ENCODE assay signal across 8 cellular contexts in genomic region chr4:77156533-77156911, GRCh38. TPM values are rescaled to one million over a fixed set of nuclear protein-coding genes. Genes with fewer than 3 reads are reported as not detected.
DNase-seq lines count a peak whose midpoint lies in the region; ATAC-seq and TF ChIP-seq lines count a peak whose summit lies in the region.

No MANE protein-coding gene starts in this region.

- peaks cover 3 to 8% of the 10 kb centered on the region in 2 donors for H3K36me3 Mint-ChIP-seq in activated T-cell treated with anti-CD3 and anti-CD28 coated beads, Interleukin-2, amount 50 U/mL, for 72 hours (ENCODE audit: insufficient read depth in 2 of 2)

- H3K79me1 ChIP-seq in IMR-90 (ENCODE audit: low read depth in 1 of 2, low read length in 2 of 2): peaks cover 8 to 16% of the 10 kb centered on the region in 2 experiments; a peak in 3 of 4 replicates

- H2BK20ac ChIP-seq in IMR-90 (ENCODE audit: low read depth, low read length): no peak overlapping the region

- H3K36me3 ChIP-seq in IMR-90 (ENCODE audit: control insufficient read depth, insufficient read depth, low read length) (peaks cover 4% of the 10 kb centered on the region; the same call in 1 of the 2 replicates), OCI-LY7 (ENCODE audit: insufficient read depth, low read length) (peaks cover 35% of the 10 kb centered on the region), esophagus muscularis mucosa (peaks cover 0 to 22% (median 8%) of the 10 kb centered on the region in 4 donors), muscle layer of duodenum (ENCODE audit: control insufficient read depth in 1 of 2, insufficient read depth in 2 of 2, low read length in 2 of 2) (peaks cover 3 to 8% of the 10 kb centered on the region in 2 donors)

- ATAC-seq in GM21529 (IDR thresholded peaks at IDR 0.05; ENCODE audit: unreplicated experiment) (peak; percentile 82), IMR-90 (ENCODE audit: low read depth) (peak; percentile 86)
- peak; percentile 93 to 96 for ATAC-seq in activated T-cell treated with anti-CD3 and anti-CD28 coated beads, Interleukin-2, amount 50 U/mL, for 72 hours (replicated peaks in 1 of 2)

- intact Hi-C loops in IMR-90 (cut with micrococcal nuclease) (loop anchor here (1.0 to 5.0 kb wide), 4 partner anchors 82 to 403 kb away; partner anchors contain the start of gene CCNI), OCI-LY7 (cut with micrococcal nuclease; ENCODE audit: unreplicated experiment) (loop anchor here (1.0 to 10.0 kb wide), 3 partner anchors 80 to 1642 kb away; partner anchors contain the start of genes RCHY1 and THAP6), esophagus muscularis mucosa (cut with DNase I) (loop anchor here (5.0 kb wide), 2 partner anchors 64 to 79 kb away; partner anchors contain the start of gene CCNI)

- 0 out of 2 replicates have a peak overlapping the region, but pooled peaks have one; percentile 62 for H3K14ac ChIP-seq in IMR-90 (replicated peaks; ENCODE audit: low read depth, low read length)

- H3K9me1 ChIP-seq in IMR-90 (ENCODE audit: insufficient read depth, low read length): no peaks in the 10 kb centered on the region

- TF ChIP-seq EP300 in esophagus muscularis mucosa (IDR thresholded peaks at IDR 0.05): no peak

- H3K79me2 ChIP-seq in OCI-LY7 (ENCODE audit: insufficient read depth, low read depth, low read length): peaks cover 40% of the 10 kb centered on the region; the same call in 1 of the 2 replicates

- H3K27ac ChIP-seq in IMR-90 (ENCODE audit: insufficient read depth, low read length): peak overlapping the region; percentile 38
- H3K27ac ChIP-seq in OCI-LY7 (ENCODE audit: low read depth, low read length, poor library complexity, severe bottlenecking): peak overlapping the region; percentile 98
- peak overlapping the region; percentile 83 to 97 (median 95) for H3K27ac ChIP-seq in esophagus muscularis mucosa (replicated peaks in 1 of 4)
- H3K27ac ChIP-seq in muscle layer of duodenum (ENCODE audit: low read length): peak overlapping the region; percentile 89

- TF ChIP-seq CTCF in IMR-90 (conservative IDR thresholded peaks at IDR 0.05; ENCODE audit: low read depth, low read length) (no peak), OCI-LY7 (conservative IDR thresholded peaks at IDR 0.05; ENCODE audit: low read length) (no peak), esophagus muscularis mucosa (IDR thresholded peaks at IDR 0.05) (no peak)

- H4K20me1 ChIP-seq in IMR-90 (ENCODE audit: insufficient read depth, low read length) (peaks cover 7% of the 10 kb centered on the region), OCI-LY7 (ENCODE audit: insufficient read depth, low read length) (0 out of 2 replicates have a peak, but pooled peaks cover 5% of the 10 kb centered on the region)

- DNase-seq in DMS153 treated with DMSO at 0.1 percent for 48 hours (lab: John Stamatoyannopoulos, UW; ENCODE audit: unreplicated experiment): peak; percentile 98
- peak; percentile 99 for DNase-seq in IMR-90
- peak; percentile 100 for DNase-seq in OCI-LY7 (ENCODE audit: low spot score)
- DNase-seq in activated T-cell treated with anti-CD3 and anti-CD28 coated beads, Interleukin-2, amount 50 U/mL, for 72 hours: peak; percentile 91 to 95
- peak; percentile 99 for DNase-seq in esophagus muscularis mucosa (ENCODE audit: extremely low spot score)
- peak; percentile 90 to 98 for DNase-seq in stimulated activated CD8-positive, alpha-beta memory T cell treated with anti-CD3 and anti-CD28 coated beads, Interleukin-7, amount 100 ng/mL, for 4 hours (ENCODE audit: low read depth in 2 of 2)

- H2BK5ac ChIP-seq in IMR-90 (ENCODE audit: low read depth, low read length, poor library complexity, severe bottlenecking): peak overlapping the region; percentile 36

- H3K4me2 ChIP-seq in IMR-90 (ENCODE audit: low read depth, low read length) (peak overlapping the region; percentile 83), OCI-LY7 (ENCODE audit: low read length) (peak overlapping the region; percentile 97)

- H3K9me3 Mint-ChIP-seq in activated T-cell treated with anti-CD3 and anti-CD28 coated beads, Interleukin-2, amount 50 U/mL, for 72 hours: no peaks in the 10 kb centered on the region

- peak overlapping the region; percentile 26; the same call in 1 of the 2 replicates for H3K56ac ChIP-seq in IMR-90 (ENCODE audit: extremely low read depth, insufficient read depth, low read length)

- CTCF ChIA-PET in IMR-90 (lab: Yijun Ruan, JAX) (interaction anchor here (0.6 kb wide), 1 partner anchor 758 kb away, joined by 3 read pairs; no protein-coding TSS in a partner anchor), OCI-LY7 (lab: Charles Lee; ENCODE audit: unreplicated experiment) (interaction anchor here (1.9 kb wide), 1 partner anchor 61 kb away, joined by 6 read pairs; no protein-coding TSS in a partner anchor)

- peak overlapping the region; percentile 12 to 68; a peak in 1 of 4 replicates for H4K8ac ChIP-seq in IMR-90 (ENCODE audit: low read depth in 2 of 2, low read length in 2 of 2)

- H3K27ac Mint-ChIP-seq in activated T-cell treated with anti-CD3 and anti-CD28 coated beads, Interleukin-2, amount 50 U/mL, for 72 hours: peak overlapping the region; percentile 98

- 0 out of 2 replicates have a peak overlapping the region, but pooled peaks have one; percentile 9 for H4K5ac ChIP-seq in IMR-90 (ENCODE audit: low read depth, low read length)

- H3K27me3 Mint-ChIP-seq in activated T-cell treated with anti-CD3 and anti-CD28 coated beads, Interleukin-2, amount 50 U/mL, for 72 hours (ENCODE audit: low read depth): no peaks in the 10 kb centered on the region

- no peaks in the 10 kb centered on the region for H3K9me3 ChIP-seq in IMR-90 (ENCODE audit: control insufficient read depth, insufficient read depth, low read length)
- H3K9me3 ChIP-seq in OCI-LY7 (ENCODE audit: low read length): no peaks in the 10 kb centered on the region; the same call in 1 of the 2 replicates
- H3K9me3 ChIP-seq in esophagus muscularis mucosa: no peaks in the 10 kb centered on the region
- no peaks in the 10 kb centered on the region for H3K9me3 ChIP-seq in muscle layer of duodenum (ENCODE audit: control insufficient read depth in 1 of 2, low read length in 2 of 2)

- H3K4me3 Mint-ChIP-seq in activated T-cell treated with anti-CD3 and anti-CD28 coated beads, Interleukin-2, amount 50 U/mL, for 72 hours: peak overlapping the region; percentile 97 to 98

- H3K27me3 ChIP-seq in IMR-90 (ENCODE audit: control insufficient read depth, insufficient read depth, low read length): peaks cover 3% of the 10 kb centered on the region; the same call in 1 of the 2 replicates
- no peaks in the 10 kb centered on the region for H3K27me3 ChIP-seq in esophagus muscularis mucosa
- H3K27me3 ChIP-seq in muscle layer of duodenum (ENCODE audit: low read depth, low read length): no peaks in the 10 kb centered on the region

- peak overlapping the region; percentile 57; the same call in 1 of the 2 replicates for H4K91ac ChIP-seq in IMR-90 (ENCODE audit: insufficient read depth, low read depth, low read length)

- peak overlapping the region; percentile 99 for H2AFZ ChIP-seq in IMR-90 (replicated peaks; ENCODE audit: low read length, poor library complexity)
- peak overlapping the region; percentile 69 for H2AFZ ChIP-seq in OCI-LY7 (ENCODE audit: low read length)

- no peak overlapping the region for H3K23ac ChIP-seq in IMR-90 (ENCODE audit: low read depth, low read length)

- H3K4me1 ChIP-seq in IMR-90 (ENCODE audit: control insufficient read depth, insufficient read depth, low read length) (0 out of 2 replicates have a peak, but pooled peaks cover 2% of the 10 kb centered on the region), OCI-LY7 (ENCODE audit: insufficient read depth, low read length, poor library complexity, severe bottlenecking) (peaks cover 65% of the 10 kb centered on the region), esophagus muscularis mucosa (peaks cover 5 to 38% (median 29%) of the 10 kb centered on the region in 4 donors), muscle layer of duodenum (ENCODE audit: control insufficient read depth in 1 of 2, insufficient read depth in 2 of 2, low read length in 2 of 2) (peaks cover 0 to 21% of the 10 kb centered on the region in 2 donors)

- peak overlapping the region; percentile 51 for H2AK9ac ChIP-seq in IMR-90 (replicated peaks; ENCODE audit: low read depth, low read length, poor library complexity)

- in situ Hi-C loops in IMR-90 (cut with MboI; ENCODE audit: low sequenced_read_pairs): loop anchor here (25.0 kb wide), 1 partner anchor 394 kb away; no protein-coding TSS in a partner anchor

- H3K9ac ChIP-seq in IMR-90 (ENCODE audit: low read depth, low read length): peak overlapping the region; percentile 47

- WGBS in IMR-90 (ENCODE audit: extremely low coverage in 2 of 2, insufficient read length in 1 of 2), 2 experiments: no CpG with 5 or more reads among the region's 17 CpGs
- 1% methylated on average over 15 of the region's 17 CpGs for WGBS in esophagus muscularis mucosa

- peak overlapping the region; percentile 99 for H3K4me3 ChIP-seq in IMR-90 (ENCODE audit: insufficient read depth, low read depth, low read length)
- H3K4me3 ChIP-seq in OCI-LY7 (ENCODE audit: low read depth, low read length, poor library complexity, severe bottlenecking): peak overlapping the region; percentile 96
- peak overlapping the region; percentile 74 to 98 (median 96) for H3K4me3 ChIP-seq in esophagus muscularis mucosa
- peak overlapping the region; percentile 95 to 99 for H3K4me3 ChIP-seq in muscle layer of duodenum (ENCODE audit: low read depth in 1 of 2, low read length in 2 of 2)

- H2BK120ac ChIP-seq in IMR-90 (ENCODE audit: low read depth, low read length): peak overlapping the region; percentile 17; the same call in 1 of the 2 replicates

- no peak overlapping the region; the same call in 2 of the 3 replicates for H2BK15ac ChIP-seq in IMR-90 (ENCODE audit: low read depth, low read length)

- dilution Hi-C loops in IMR-90 (cut with HindIII; ENCODE audit: low sequenced_read_pairs, unreplicated experiment): no loop called here

- H3K4me1 Mint-ChIP-seq in activated T-cell treated with anti-CD3 and anti-CD28 coated beads, Interleukin-2, amount 50 U/mL, for 72 hours (ENCODE audit: low read depth): peaks cover 18% of the 10 kb centered on the region

- TF ChIP-seq POLR2A in IMR-90 (IDR thresholded peaks at IDR 0.05; ENCODE audit: low read depth, low read length) (no peak), esophagus muscularis mucosa (IDR thresholded peaks at IDR 0.05; ENCODE audit: low read depth) (no peak)

- no peaks in the 10 kb centered on the region for H3K9me2 ChIP-seq in OCI-LY7 (ENCODE audit: insufficient read depth, low read length)

- TF ChIP-seq RAD21 in IMR-90 (IDR thresholded peaks at IDR 0.05; ENCODE audit: low read length): no peak

- H3K4ac ChIP-seq in IMR-90 (ENCODE audit: low read depth, low read length): peak overlapping the region; percentile 56; the same call in 1 of the 2 replicates

- BruUV-seq in IMR-90 (replicated peaks; lab: Mats Ljungman, UMichigan) (no TSS peak), OCI-LY7 (replicated peaks; lab: Mats Ljungman, UMichigan) (no TSS peak)

- H2AK5ac ChIP-seq in IMR-90 (ENCODE audit: low read depth, low read length): no peak overlapping the region

- no peak overlapping the region for H3K18ac ChIP-seq in IMR-90 (ENCODE audit: low read depth, low read length)

- POLR2A ChIA-PET in IMR-90 (lab: Charles Lee; ENCODE audit: unreplicated experiment) (interaction anchor here (0.7 kb wide), 1 partner anchor 744 kb away, joined by 9 read pairs; no protein-coding TSS in a partner anchor), OCI-LY7 (lab: Charles Lee) (interaction anchor here (0.8 to 10.2 kb wide), 8 partner anchors 17 to 100 kb away, joined by 4 to 213 read pairs (median 36); partner anchors contain the start of gene CCNI)

RNA-seq across cellular contexts. Expression of gene CCNG2, which starts 0.5 kb away (rescaled TPM):
- total RNA-seq in IMR-90 (2012; rRNA removed) (11.3 and 23.9 TPM in 2 replicates), OCI-LY7 (2022) (87.4 and 104 TPM in 2 replicates), esophagus muscularis mucosa (10 to 100 TPM; 25.7 to 33.3 (median 26.2) TPM)
- 10.9 and 14.9 TPM in 2 replicates for polyA plus RNA-seq in IMR-90 (2012; rRNA removed)
- polyA plus RNA-seq in IMR-90 (2012; cell fraction: cytosol; rRNA removed): 5.8 and 8.5 TPM in 2 replicates
- polyA plus RNA-seq in IMR-90 (2012; cell fraction: nucleus; rRNA removed; ENCODE audit: low replicate concordance): 3.9 and 12.2 TPM in 2 replicates
- total RNA-seq in OCI-LY7 (2014; rRNA removed; shearing (Covaris generic)): 13.1 and 16.6 TPM in 2 replicates
- total RNA-seq in activated T-cell treated with anti-CD3 and anti-CD28 coated beads, Interleukin-2, amount 50 U/mL, for 72 hours: 10 to 100 TPM; 29.6 to 38.5 TPM

Comparison
In these comparisons a context has a peak if more than half of its experiments do, and no peak if none do; other contexts are left out.
1. Peak in every context shown above with its lines: DNase-seq, ATAC-seq, H3K4me3 ChIP-seq and H3K27ac ChIP-seq.
2. H3K27ac ChIP-seq: peak in every context shown above with its lines; median percentile 98 in OCI-LY7; 95 in esophagus muscularis mucosa; 89 in muscle layer of duodenum; 38 in IMR-90.